Comparison of ENCODE assay signal across 2 cellular contexts in genomic region chr16:4618645-4619418, GRCh38.
TF ChIP-seq lines count a peak whose summit lies in the region.

No MANE protein-coding gene starts in this region.

TF ChIP-seq in A549, 52 proteins besides CTCF, POLR2A, EP300 and RAD21 (continued from another document):
- TF ChIP-seq GATA3 (IDR thresholded peaks at IDR 0.05; ENCODE audit: borderline replicate concordance): no peak
- no peak for TF ChIP-seq BCL3 (IDR thresholded peaks at IDR 0.05)
- TF ChIP-seq MAFK (IDR thresholded peaks at IDR 0.05; ENCODE audit: partially characterized antibody): no peak

TF ChIP-seq in HEK293, 187 proteins besides CTCF, POLR2A, EP300 and RAD21 (continued from another document):
- TF ChIP-seq PRDM10 (tag by site-specific recombination; IDR thresholded peaks at IDR 0.05) (no peak), ZNF785 (tag by site-specific recombination; IDR thresholded peaks at IDR 0.05) (no peak), ZNF2 (tag by site-specific recombination; IDR thresholded peaks at IDR 0.05) (no peak), ZNF530 (tag by site-specific recombination; IDR thresholded peaks at IDR 0.05; ENCODE audit: low read depth) (no peak), ZNF791 (tag by site-specific recombination; IDR thresholded peaks at IDR 0.05) (no peak), ZNF670 (tag by site-specific recombination; IDR thresholded peaks at IDR 0.05; ENCODE audit: low read depth) (no peak), ZNF449 (tag by site-specific recombination; IDR thresholded peaks at IDR 0.05) (peak; percentile 82), SP2 (tag by site-specific recombination; IDR thresholded peaks at IDR 0.05) (peak; percentile 26; the same call in 1 of the 2 replicates)
TF ChIP-seq in HEK293: peak in this region for 4.
